Comparison of ENCODE assay signal across 18 cellular contexts in genomic region chr22:25941365-25941960, GRCh38.
"Had no signal": no experiment of that assay in that cellular context is flagged by ENCODE, and none has a peak within 500 bp of the region (broad histone marks: within the 10 kb centered on the region; RNA-seq: fewer than 3 reads in every experiment).

No MANE protein-coding gene starts in this region.

- H3K4me3 ChIP-seq: cardiac muscle cell, esophagus squamous epithelium, prostate gland, upper lobe of right lung had no signal

- H3K27ac ChIP-seq: cardiac muscle cell, esophagus squamous epithelium, prostate gland, upper lobe of right lung had no signal

- H3K27me3 ChIP-seq: cardiac muscle cell had no signal

- H3K36me3 ChIP-seq: esophagus squamous epithelium, prostate gland, upper lobe of right lung had no signal

- H3K9me3 ChIP-seq: esophagus squamous epithelium, prostate gland, upper lobe of right lung had no signal

- H3K4me1 ChIP-seq: esophagus squamous epithelium, prostate gland, upper lobe of right lung had no signal

- DNase-seq: activated B cell treated with CpG ODN at 0.5 μM for 24 hours; activated CD4-positive, alpha-beta memory T cell treated with anti-CD3 and anti-CD28 coated beads, Interleukin-2, amount 10 ng/mL, durations not matched to agents 7 days and 5 days; activated CD4-positive, alpha-beta T cell treated with anti-CD3 and anti-CD28 coated beads for 4 hours; activated CD8-positive, alpha-beta memory T cell treated with anti-CD3 and anti-CD28 coated beads, Interleukin-2, amount 10 ng/mL, durations not matched to agents 7 days and 5 days; activated naive CD4-positive, alpha-beta T cell treated with Interleukin-2 at 50 U/mL for 16 hours; activated naive CD8-positive, alpha-beta T cell treated with anti-CD3 and anti-CD28 coated beads, Interleukin-2, amount 10 ng/mL, durations not matched to agents 7 days and 5 days; amygdala; dermis blood vessel endothelial cell; effector memory CD8-positive, alpha-beta T cell; esophagus squamous epithelium; kidney; stimulated activated CD8-positive, alpha-beta memory T cell treated with anti-CD3 and anti-CD28 coated beads, Interleukin-4, amount 100 ng/mL, for 48 hours; stimulated activated naive CD4-positive, alpha-beta T cell; T-cell; upper lobe of right lung had no signal

- ATAC-seq: activated CD8-positive, alpha-beta memory T cell treated with anti-CD3 and anti-CD28 coated beads, Interleukin-2, amount 10 ng/mL, durations not matched to agents 7 days and 5 days; effector memory CD8-positive, alpha-beta T cell; SK-N-SH treated with all-trans-retinoic acid at 6 μM for 48 hours; T-cell; upper lobe of right lung had no signal
